Comparison of ENCODE assay signal across 10 cellular contexts in genomic region chr11:76793391-76793811, GRCh38. TPM values are rescaled to one million over a fixed set of nuclear protein-coding genes. Genes with fewer than 3 reads are reported as not detected.
DNase-seq lines count a peak whose midpoint lies in the region; ATAC-seq, FAIRE-seq and TF ChIP-seq lines count a peak whose summit lies in the region.
"Had no signal": no experiment of that assay in that cellular context is flagged by ENCODE, and none has a peak within 500 bp of the region (broad histone marks: within the 10 kb centered on the region; RNA-seq: fewer than 3 reads in every experiment).

No MANE protein-coding gene starts in this region.

- peaks cover 83% of the 10 kb centered on the region for H4K20me1 ChIP-seq in SK-N-SH (ENCODE audit: insufficient read depth)

- H2BK120ac ChIP-seq in mesenchymal stem cell (ENCODE audit: low read depth, low read length), result no peak overlapping the region

- no peaks in the 10 kb centered on the region for H3F3A ChIP-seq in SK-N-SH (replicated peaks; ENCODE audit: insufficient read depth)

- no peak overlapping the region for H2BK5ac ChIP-seq in mesenchymal stem cell (ENCODE audit: low read depth, low read length, poor library complexity, severe bottlenecking)

- H3K79me2 ChIP-seq in SK-N-SH (ENCODE audit: insufficient read depth), result peaks cover 62% of the 10 kb centered on the region

- H3K4me1 Mint-ChIP-seq in type B pancreatic cell (ENCODE audit: unreplicated experiment), result peaks cover 44% of the 10 kb centered on the region

- DNase-seq in SK-N-SH, result peak; percentile 27
- no peak for DNase-seq in adipocyte (ENCODE audit: low read depth)
- no peak for DNase-seq in mesenchymal stem cell
- DNase-seq in type B pancreatic cell (ENCODE audit: extremely low spot score, unreplicated experiment), result no peak
- DNase-seq in NCI-H1694 treated with DMSO at 0.1 percent for 48 hours (lab: John Stamatoyannopoulos, UW), result no peak
- no peak for DNase-seq in GM19239 (ENCODE audit: insufficient read length, low spot score)
- DNase-seq: OCI-M1 had no signal

- H3K27ac ChIP-seq in SK-N-SH (ENCODE audit: low read depth in 2 of 2, low read length in 1 of 2) (no peak overlapping the region), mesenchymal stem cell (ENCODE audit: low read length, poor library complexity, severe bottlenecking) (peak overlapping the region; percentile 44)

- H3K9me3 ChIP-seq in SK-N-SH (no peaks in the 10 kb centered on the region), adipocyte (ENCODE audit: control insufficient read depth, low read length) (no peaks in the 10 kb centered on the region), mesenchymal stem cell (ENCODE audit: control insufficient read depth, low read length) (no peaks in the 10 kb centered on the region)
- H3K9me3 ChIP-seq: adrenal gland had no signal

- no peak overlapping the region for H2AK5ac ChIP-seq in mesenchymal stem cell (ENCODE audit: low read length, severe bottlenecking)

- no peak overlapping the region for H2BK15ac ChIP-seq in mesenchymal stem cell (ENCODE audit: low read depth, poor library complexity, severe bottlenecking)

- H3K4me3 ChIP-seq in SK-N-SH (ENCODE audit: low read depth in 2 of 2, low read length in 1 of 2) (no peak overlapping the region), adipocyte (ENCODE audit: low read length) (peak overlapping the region; percentile 12), mesenchymal stem cell (ENCODE audit: insufficient read depth in 1 of 2, low read depth in 1 of 2, low read length in 2 of 2) (no peak overlapping the region)
- H3K4me3 ChIP-seq: adrenal gland had no signal

- H4K91ac ChIP-seq in mesenchymal stem cell (ENCODE audit: low read length), result no peak overlapping the region

- no peak for TF ChIP-seq RAD21 in SK-N-SH (IDR thresholded peaks at IDR 0.05; ENCODE audit: low read length)

- no peak overlapping the region for H4K8ac ChIP-seq in mesenchymal stem cell (ENCODE audit: low read length)

- no peak overlapping the region for H2BK12ac ChIP-seq in mesenchymal stem cell (ENCODE audit: low read length in 2 of 2)

- H3K18ac ChIP-seq in mesenchymal stem cell (ENCODE audit: low read depth in 1 of 2, low read length in 2 of 2), result no peak overlapping the region

- H3K9ac ChIP-seq in SK-N-SH (no peak overlapping the region), adipocyte (ENCODE audit: low read length) (peak overlapping the region; percentile 60), mesenchymal stem cell (ENCODE audit: low read length) (peak overlapping the region; percentile 31)

- H3K4me2 ChIP-seq in SK-N-SH (no peak overlapping the region), mesenchymal stem cell (ENCODE audit: low read length, poor library complexity, severe bottlenecking) (peak overlapping the region; percentile 25)

- H3K14ac ChIP-seq in mesenchymal stem cell (ENCODE audit: low read length in 2 of 2), result no peak overlapping the region

- H3K4me3 Mint-ChIP-seq in type B pancreatic cell, result peak overlapping the region; percentile 39

- TF ChIP-seq EP300 in SK-N-SH (IDR thresholded peaks at IDR 0.05; ENCODE audit: borderline replicate concordance in 1 of 2, low read depth in 1 of 2, low read length in 1 of 2), result no peak

- peaks cover 0 to 33% of the 10 kb centered on the region in 2 experiments; a peak in 2 of 4 replicates for H3K4me1 ChIP-seq in SK-N-SH (ENCODE audit: control insufficient read depth in 1 of 2, insufficient read depth in 2 of 2, low read depth in 1 of 2, low read length in 1 of 2)
- peaks cover 72% of the 10 kb centered on the region for H3K4me1 ChIP-seq in adipocyte (ENCODE audit: control insufficient read depth, insufficient read depth, low read length)
- H3K4me1 ChIP-seq in mesenchymal stem cell (ENCODE audit: control insufficient read depth, insufficient read depth, low read depth, low read length), result peaks cover 45% of the 10 kb centered on the region
- H3K4me1 ChIP-seq: adrenal gland had no signal

- H3K9me3 Mint-ChIP-seq in type B pancreatic cell, result peaks cover 5% of the 10 kb centered on the region

- H3K27ac Mint-ChIP-seq in type B pancreatic cell, result no peak overlapping the region

- H3K36me3 ChIP-seq in SK-N-SH (replicated peaks in 1 of 2; ENCODE audit: control insufficient read depth in 1 of 2, insufficient read depth in 2 of 2, low read length in 1 of 2) (peaks cover 0 to 14% of the 10 kb centered on the region in 2 experiments), adipocyte (ENCODE audit: control insufficient read depth, insufficient read depth, low read length, severe bottlenecking) (peaks cover 55% of the 10 kb centered on the region), mesenchymal stem cell (ENCODE audit: control insufficient read depth in 1 of 2, insufficient read depth in 2 of 2, low read depth in 1 of 2, low read length in 2 of 2) (peaks cover 34 to 58% of the 10 kb centered on the region in 2 experiments)
- H3K36me3 ChIP-seq: adrenal gland had no signal

- H3K27me3 Mint-ChIP-seq in type B pancreatic cell, result no peaks in the 10 kb centered on the region

- 86% methylated on average over 6 of the region's 6 CpGs for WGBS in SK-N-SH (ENCODE audit: low lambda C conversion rate)
- 61% methylated on average over 6 of the region's 6 CpGs for WGBS in mesenchymal stem cell

- H3K27me3 ChIP-seq in SK-N-SH (ENCODE audit: insufficient read depth) (no peaks in the 10 kb centered on the region), adipocyte (replicated peaks; ENCODE audit: control insufficient read depth, insufficient read depth, low read length) (no peaks in the 10 kb centered on the region), mesenchymal stem cell (ENCODE audit: control insufficient read depth in 1 of 2, insufficient read depth in 1 of 2, low read length in 2 of 2) (no peaks in the 10 kb centered on the region)
- H3K27me3 ChIP-seq: adrenal gland had no signal

- peaks cover 25% of the 10 kb centered on the region for H3K36me3 Mint-ChIP-seq in type B pancreatic cell

- no peak overlapping the region for H3K4ac ChIP-seq in mesenchymal stem cell (ENCODE audit: low read depth in 1 of 2, low read length in 2 of 2)

- H2AFZ ChIP-seq in SK-N-SH (ENCODE audit: low read depth) (no peak overlapping the region), mesenchymal stem cell (ENCODE audit: low read depth, low read length) (no peak overlapping the region)

- ATAC-seq in SK-N-SH treated with all-trans-retinoic acid at 6 μM for 48 hours, result no peak
- no peak for ATAC-seq in activated CD4-positive, CD25-positive, alpha-beta regulatory T cell treated with anti-CD3 and anti-CD28 coated beads, Interleukin-2, amount 50 U/mL, for 24 hours

- H3K79me1 ChIP-seq in mesenchymal stem cell (replicated peaks; ENCODE audit: low read length, poor library complexity, severe bottlenecking), result peaks cover 48% of the 10 kb centered on the region

- TF ChIP-seq CTCF in SK-N-SH (IDR thresholded peaks at IDR 0.05) (no peak), type B pancreatic cell (conservative IDR thresholded peaks at IDR 0.05) (no peak)

- H3K9me2 ChIP-seq in SK-N-SH, result no peaks in the 10 kb centered on the region

- no peak overlapping the region for H3K23ac ChIP-seq in mesenchymal stem cell (ENCODE audit: low read length in 2 of 2)

- CTCF ChIA-PET in SK-N-SH (lab: Yijun Ruan, JAX), result interaction anchor here (0.8 to 2.0 kb wide), 5 partner anchors 9 to 127 kb away, joined by 3 to 10 read pairs (median 6); no protein-coding TSS in a partner anchor

- no peak for FAIRE-seq in GM19239 (lab: Jason Lieb, UNC)

- POLR2A ChIA-PET in SK-N-SH (lab: Yijun Ruan, JAX), result interaction anchor here (1.8 kb wide), 1 partner anchor 11 kb away, joined by 4 read pairs; the partner anchor contains the start of gene TSKU

TF ChIP-seq in SK-N-SH, 30 proteins besides CTCF, POLR2A, EP300 and RAD21:
- no peak for TF ChIP-seq USF1 (IDR thresholded peaks at IDR 0.05; ENCODE audit: borderline replicate concordance, low read depth)
- TF ChIP-seq POLR2AphosphoS5 (IDR thresholded peaks at IDR 0.05; ENCODE audit: low read depth, low read length), result no peak
- TF ChIP-seq MAX (IDR thresholded peaks at IDR 0.05; ENCODE audit: low read depth), result no peak
- TF ChIP-seq TAF1 (IDR thresholded peaks at IDR 0.05; ENCODE audit: borderline replicate concordance, low read depth, low read length), result no peak

TF ChIP-seq in SK-N-SH treated with all-trans-retinoic acid at 6 μM for 48 hours, 23 proteins besides CTCF, POLR2A, EP300 and RAD21 (continues in another document):
- TF ChIP-seq ZNF565 (CRISPR knock-in tag; conservative IDR thresholded peaks at IDR 0.05; ENCODE audit: low read depth) (no peak), CSDC2 (CRISPR knock-in tag; IDR thresholded peaks at IDR 0.05) (no peak), TOX (CRISPR knock-in tag; IDR thresholded peaks at IDR 0.05; ENCODE audit: borderline replicate concordance) (no peak), ZFP3 (CRISPR knock-in tag; IDR thresholded peaks at IDR 0.05) (no peak), ARNTL (CRISPR knock-in tag; IDR thresholded peaks at IDR 0.05; ENCODE audit: borderline replicate concordance, low read depth) (no peak), ESRRG (CRISPR knock-in tag; IDR thresholded peaks at IDR 0.05) (no peak), ZNF8 (CRISPR knock-in tag; IDR thresholded peaks at IDR 0.05) (no peak), GLIS3 (CRISPR knock-in tag; IDR thresholded peaks at IDR 0.05) (no peak), POU6F1 (CRISPR knock-in tag; IDR thresholded peaks at IDR 0.05; ENCODE audit: borderline replicate concordance, low read depth) (no peak), BACH2 (CRISPR knock-in tag; IDR thresholded peaks at IDR 0.05; ENCODE audit: borderline replicate concordance) (no peak), RARB (CRISPR knock-in tag; IDR thresholded peaks at IDR 0.05) (no peak)

RNA-seq across cellular contexts. Expression of gene TSKU, which starts 10.2 kb away (rescaled TPM):
- 18.3 and 20.7 TPM in 2 replicates for polyA plus RNA-seq in SK-N-SH (2012; rRNA removed)
- 8.1 and 14.3 TPM in 2 replicates for polyA plus RNA-seq in SK-N-SH (2012; cell fraction: cytosol; rRNA removed)
- 8.7 TPM in 2 replicates for polyA plus RNA-seq in SK-N-SH (2012; cell fraction: nucleus; rRNA removed)
- polyA plus RNA-seq in mesenchymal stem cell (2013, experiment 1 of 2), result 47.5 TPM
- polyA plus RNA-seq in mesenchymal stem cell (2013, experiment 2 of 2), result 48.4 TPM
- total RNA-seq in type B pancreatic cell (ENCODE audit: low replicate concordance), result 32.8 and 36.7 TPM in 2 replicates
